29 cellular contexts compared by ENCODE assay signal in genomic region chr5:57710126-57710525, GRCh38.
DNase-seq lines count a peak whose midpoint lies in the region; ATAC-seq and TF ChIP-seq lines count a peak whose summit lies in the region.
"Had no signal": no experiment of that assay in that cellular context is flagged by ENCODE, and none has a peak within 500 bp of the region (broad histone marks: within the 10 kb centered on the region; RNA-seq: fewer than 3 reads in every experiment).

No MANE protein-coding gene starts in this region.

- H3K27ac Mint-ChIP-seq in neural crest cell (ENCODE audit: unreplicated experiment) (peak overlapping the region; percentile 75), CD14-positive monocyte (no peak overlapping the region), endodermal cell (no peak overlapping the region)
- H3K27ac Mint-ChIP-seq: CD8-positive, alpha-beta T cell had no signal

- H3K4me2 ChIP-seq in IMR-90 (ENCODE audit: low read depth, low read length) = no peak overlapping the region; the same call in 1 of the 2 replicates
- H3K4me2 ChIP-seq: BLaER1 treated with 17β-estradiol and CSF1 and Interleukin-3, amounts not matched to agents 10 nM and 100 nM had no signal

- no peaks in the 10 kb centered on the region; the same call in 1 of the 2 replicates for H3K9me1 ChIP-seq in IMR-90 (ENCODE audit: insufficient read depth, low read length)

- no peak overlapping the region; the same call in 1 of the 2 replicates for H3K23ac ChIP-seq in IMR-90 (ENCODE audit: low read depth, low read length)

- no peak overlapping the region for H3K56ac ChIP-seq in IMR-90 (ENCODE audit: extremely low read depth, insufficient read depth, low read length)

- H3K4me3 Mint-ChIP-seq in neural crest cell = no peak overlapping the region
- H3K4me3 Mint-ChIP-seq in CD14-positive monocyte = no peak overlapping the region
- no peak overlapping the region for H3K4me3 Mint-ChIP-seq in endodermal cell
- H3K4me3 Mint-ChIP-seq: CD8-positive, alpha-beta T cell had no signal

- TF ChIP-seq CTCF in IMR-90 (conservative IDR thresholded peaks at IDR 0.05; ENCODE audit: low read depth, low read length) (no peak), neural crest cell (conservative IDR thresholded peaks at IDR 0.05) (no peak), CD14-positive monocyte (IDR thresholded peaks at IDR 0.05) (no peak), endodermal cell (conservative IDR thresholded peaks at IDR 0.05) (no peak)

- WGBS in IMR-90 (ENCODE audit: extremely low coverage in 2 of 2, insufficient read length in 1 of 2), 2 experiments = no CpG with 5 or more reads among the region's 1 CpG
- 83 to 94% methylated on average over 1 of the region's 1 CpG for WGBS in endodermal cell (ENCODE audit: insufficient coverage in 1 of 2, insufficient read length in 1 of 2), 2 experiments

- H3K9me3 ChIP-seq in IMR-90 (ENCODE audit: control insufficient read depth, insufficient read depth, low read length) (peaks cover 9% of the 10 kb centered on the region), endodermal cell (ENCODE audit: control insufficient read depth, low read length) (peaks cover 6% of the 10 kb centered on the region)
- H3K9me3 ChIP-seq: HAP-1 had no signal

- H3K9me3 Mint-ChIP-seq in neural crest cell (peaks cover 13% of the 10 kb centered on the region), CD14-positive monocyte (peaks cover 0 to 9% (median 2%) of the 10 kb centered on the region in 7 donors), endodermal cell (no peaks in the 10 kb centered on the region)

- in situ Hi-C loops in IMR-90 (cut with MboI; ENCODE audit: low sequenced_read_pairs) = no loop called here

- peak overlapping the region; percentile 46; the same call in 1 of the 2 replicates for H3K14ac ChIP-seq in IMR-90 (replicated peaks; ENCODE audit: low read depth, low read length)

- H2BK15ac ChIP-seq in IMR-90 (ENCODE audit: low read depth, low read length) = no peak overlapping the region

- POLR2A ChIA-PET in IMR-90 (lab: Charles Lee; ENCODE audit: unreplicated experiment) = no interaction called here

- no peak overlapping the region for H2AFZ ChIP-seq in IMR-90 (replicated peaks; ENCODE audit: low read length, poor library complexity)

- H4K8ac ChIP-seq in IMR-90 (ENCODE audit: low read depth in 2 of 2, low read length in 2 of 2) = peak overlapping the region in 1 of 2 experiments; percentile 41; a peak in 2 of 4 replicates

- H4K20me1 ChIP-seq in IMR-90 (ENCODE audit: insufficient read depth, low read length) = no peaks in the 10 kb centered on the region
- H4K20me1 ChIP-seq: BLaER1 treated with 17β-estradiol and CSF1 and Interleukin-3, amounts not matched to agents 10 nM and 100 nM had no signal

- dilution Hi-C loops in IMR-90 (cut with HindIII; ENCODE audit: low sequenced_read_pairs, unreplicated experiment) = no loop called here

- DNase-seq in EH (ENCODE audit: low read depth) (peak; percentile 80), IMR-90 (peak; percentile 47), fibroblast of peridontal ligament (ENCODE audit: extremely low read depth) (peak; percentile 37), neural crest cell (ENCODE audit: low read depth, low spot score) (no peak), activated T-cell treated with anti-CD3 and anti-CD28 coated beads for 4 hours (no peak), CD14-positive monocyte (ENCODE audit: low spot score) (no peak), endodermal cell (no peak)
- DNase-seq: AML-193; Caco-2; CD8-positive, alpha-beta T cell; DMS79; GF-D8; Kasumi-1; NCI-H1105 treated with DMSO at 0.1 percent for 48 hours; NCI-H146; NCI-H1930; NCI-H2107; NCI-H446; NCI-H524 treated with DMSO at 0.1 percent for 48 hours; NCI-H774; NK-92 treated with Interleukin-12 subunit alpha and Interleukin-12 subunit beta, amount 100 ng/mL, for 24 hours; PC-3; SJCRH30 had no signal

- H3K79me1 ChIP-seq in IMR-90 (ENCODE audit: low read depth in 1 of 2, low read length in 2 of 2) = no peaks in the 10 kb centered on the region

- peak overlapping the region; percentile 88 for H4K5ac ChIP-seq in IMR-90 (ENCODE audit: low read depth, low read length)

- H3K4me1 ChIP-seq in IMR-90 (ENCODE audit: control insufficient read depth, insufficient read depth, low read length) = peaks cover 5% of the 10 kb centered on the region
- no peaks in the 10 kb centered on the region for H3K4me1 ChIP-seq in endodermal cell (ENCODE audit: control insufficient read depth, insufficient read depth, low read length)
- H3K4me1 ChIP-seq: Caco-2, HAP-1, SJCRH30 had no signal

- H2BK20ac ChIP-seq in IMR-90 (ENCODE audit: low read depth, low read length) = peak overlapping the region; percentile 9; the same call in 1 of the 2 replicates

- CTCF ChIA-PET in IMR-90 (lab: Yijun Ruan, JAX) = no interaction called here

- H3K27me3 Mint-ChIP-seq in neural crest cell (ENCODE audit: low read depth) (no peaks in the 10 kb centered on the region), CD14-positive monocyte (ENCODE audit: low read depth in 3 of 3) (peaks cover 0 to 1% (median 1%) of the 10 kb centered on the region in 3 donors), endodermal cell (ENCODE audit: insufficient read depth) (no peaks in the 10 kb centered on the region)

- peak overlapping the region; percentile 45 for H3K4ac ChIP-seq in IMR-90 (ENCODE audit: low read depth, low read length)

- H2AK9ac ChIP-seq in IMR-90 (replicated peaks; ENCODE audit: low read depth, low read length, poor library complexity) = no peak overlapping the region

- peak overlapping the region; percentile 13; the same call in 1 of the 2 replicates for H2BK120ac ChIP-seq in IMR-90 (ENCODE audit: low read depth, low read length)

- BruUV-seq in IMR-90 (replicated peaks; lab: Mats Ljungman, UMichigan) = no TSS peak

- H4K91ac ChIP-seq in IMR-90 (ENCODE audit: insufficient read depth, low read depth, low read length) = no peak overlapping the region; the same call in 1 of the 2 replicates

- H3K36me3 ChIP-seq in IMR-90 (ENCODE audit: control insufficient read depth, insufficient read depth, low read length) (no peaks in the 10 kb centered on the region), endodermal cell (ENCODE audit: control insufficient read depth, insufficient read depth, low read length) (no peaks in the 10 kb centered on the region)
- H3K36me3 ChIP-seq: BLaER1 treated with 17β-estradiol and CSF1 and Interleukin-3, amounts not matched to agents 10 nM and 100 nM; HAP-1; SJCRH30 had no signal

- ATAC-seq in IMR-90 (ENCODE audit: low read depth) (peak; percentile 67), GM19328 (IDR thresholded peaks at IDR 0.05; ENCODE audit: unreplicated experiment) (no peak)
- ATAC-seq: CD8-positive, alpha-beta T cell; K562; PC-3; Right ventricle myocardium inferior; SK-N-SH treated with all-trans-retinoic acid at 6 μM for 48 hours had no signal

- H3K9ac ChIP-seq in IMR-90 (ENCODE audit: low read depth, low read length) (no peak overlapping the region), endodermal cell (ENCODE audit: extremely low read depth, low read length, poor library complexity, severe bottlenecking) (no peak overlapping the region)
- H3K9ac ChIP-seq: BLaER1 treated with 17β-estradiol and CSF1 and Interleukin-3, amounts not matched to agents 10 nM and 100 nM had no signal

- no peaks in the 10 kb centered on the region for H3K27me3 ChIP-seq in IMR-90 (ENCODE audit: control insufficient read depth, insufficient read depth, low read length)
- H3K27me3 ChIP-seq in endodermal cell (ENCODE audit: control insufficient read depth, insufficient read depth, low read length, poor library complexity, severe bottlenecking) = no peaks in the 10 kb centered on the region
- H3K27me3 ChIP-seq: BLaER1 treated with 17β-estradiol and CSF1 and Interleukin-3, amounts not matched to agents 10 nM and 100 nM; SJCRH30 had no signal

- no peak for TF ChIP-seq POLR2A in IMR-90 (IDR thresholded peaks at IDR 0.05; ENCODE audit: low read depth, low read length)

- no peak for TF ChIP-seq RAD21 in IMR-90 (IDR thresholded peaks at IDR 0.05; ENCODE audit: low read length)

- H3K18ac ChIP-seq in IMR-90 (ENCODE audit: low read depth, low read length) = peak overlapping the region; percentile 75

- intact Hi-C loops in IMR-90 (cut with micrococcal nuclease) (loop anchor here (10.0 kb wide), 1 partner anchor 755 kb away; the partner anchor contains the start of gene PLK2), CD14-positive monocyte (cut with micrococcal nuclease) (no loop called here)

- H3K4me1 Mint-ChIP-seq in neural crest cell = peaks cover 5% of the 10 kb centered on the region
- no peaks in the 10 kb centered on the region for H3K4me1 Mint-ChIP-seq in CD14-positive monocyte
- no peaks in the 10 kb centered on the region for H3K4me1 Mint-ChIP-seq in endodermal cell

- H2AK5ac ChIP-seq in IMR-90 (ENCODE audit: low read depth, low read length) = no peak overlapping the region

- H3K4me3 ChIP-seq in IMR-90 (ENCODE audit: insufficient read depth, low read depth, low read length) = no peak overlapping the region
- H3K4me3 ChIP-seq in endodermal cell (ENCODE audit: low read length) = no peak overlapping the region
- H3K4me3 ChIP-seq: BLaER1 treated with 17β-estradiol and CSF1 and Interleukin-3, amounts not matched to agents 10 nM and 100 nM; HAP-1; K562; SJCRH30 had no signal

- H3K27ac ChIP-seq in IMR-90 (ENCODE audit: insufficient read depth, low read length) (peak overlapping the region; percentile 62; the same call in 1 of the 2 replicates), endodermal cell (ENCODE audit: low read depth, low read length) (no peak overlapping the region)
- H3K27ac ChIP-seq: BLaER1 treated with 17β-estradiol and CSF1 and Interleukin-3, amounts not matched to agents 10 nM and 100 nM; SJCRH30 had no signal

- H3K36me3 Mint-ChIP-seq in neural crest cell (ENCODE audit: low read depth) (no peaks in the 10 kb centered on the region), CD14-positive monocyte (no peaks in the 10 kb centered on the region), endodermal cell (ENCODE audit: low read depth) (no peaks in the 10 kb centered on the region)
- H3K36me3 Mint-ChIP-seq: CD8-positive, alpha-beta T cell had no signal

- no peak overlapping the region for H2BK5ac ChIP-seq in IMR-90 (ENCODE audit: low read depth, low read length, poor library complexity, severe bottlenecking)

TF ChIP-seq in IMR-90, 13 proteins besides CTCF, POLR2A, EP300 and RAD21 (continues in another document):
- TF ChIP-seq USF2 (IDR thresholded peaks at IDR 0.05; ENCODE audit: low read depth, low read length) = no peak
- TF ChIP-seq MXI1 (IDR thresholded peaks at IDR 0.05; ENCODE audit: borderline replicate concordance, low read depth, low read length) = no peak
- TF ChIP-seq MAFK (IDR thresholded peaks at IDR 0.05; ENCODE audit: low read depth, low read length) = 0 out of 2 replicates have a peak, but pooled peaks have one; percentile 8
- no peak for TF ChIP-seq MAZ (IDR thresholded peaks at IDR 0.05; ENCODE audit: borderline replicate concordance, low read depth, low read length)
- TF ChIP-seq CEBPB (IDR thresholded peaks at IDR 0.05; ENCODE audit: low read depth, low read length) = no peak

Comparison
In these comparisons a context has a peak if more than half of its experiments do, and no peak if none do; other contexts are left out.
1. DNase-seq: peak in EH (single experiment), IMR-90 (single experiment) and fibroblast of peridontal ligament (single experiment); none in neural crest cell (single experiment), activated T-cell treated with anti-CD3 and anti-CD28 coated beads for 4 hours (single experiment), CD14-positive monocyte (single experiment) and endodermal cell (single experiment).